1 cellular context compared by ENCODE assay signal in the genomic region with DNA sequence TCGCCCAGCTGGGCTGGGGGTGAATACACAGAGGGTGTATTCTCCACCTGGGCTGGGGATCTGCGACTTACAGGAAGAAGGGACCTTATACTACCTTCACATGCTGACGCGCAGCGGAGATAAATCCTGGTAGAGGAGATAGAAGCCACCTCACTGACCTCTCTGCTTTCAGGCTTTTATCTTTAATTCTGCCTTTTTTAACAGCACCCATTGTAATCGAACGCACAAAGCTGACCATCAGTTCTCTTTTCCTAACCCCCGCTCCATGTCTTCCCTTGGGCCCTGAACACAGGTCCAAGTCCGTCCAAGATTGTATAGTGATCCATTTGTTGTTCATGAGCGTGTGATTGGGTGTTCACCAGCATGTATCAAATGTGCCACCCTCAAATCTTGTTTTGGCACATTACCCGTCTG.
TF ChIP-seq lines count a peak whose summit lies in the region.

No MANE protein-coding gene starts in this region.

TF ChIP-seq in SK-N-SH, 30 proteins besides CTCF, POLR2A, EP300 and RAD21 (continued from another document):
- TF ChIP-seq, protein P1, sequence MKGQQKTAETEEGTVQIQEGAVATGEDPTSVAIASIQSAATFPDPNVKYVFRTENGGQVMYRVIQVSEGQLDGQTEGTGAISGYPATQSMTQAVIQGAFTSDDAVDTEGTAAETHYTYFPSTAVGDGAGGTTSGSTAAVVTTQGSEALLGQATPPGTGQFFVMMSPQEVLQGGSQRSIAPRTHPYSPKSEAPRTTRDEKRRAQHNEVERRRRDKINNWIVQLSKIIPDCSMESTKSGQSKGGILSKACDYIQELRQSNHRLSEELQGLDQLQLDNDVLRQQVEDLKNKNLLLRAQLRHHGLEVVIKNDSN (IDR thresholded peaks at IDR 0.05; ENCODE audit: borderline replicate concordance, low read depth), result no peak
- no peak for TF ChIP-seq GABPA (IDR thresholded peaks at IDR 0.05; ENCODE audit: low read depth)
- TF ChIP-seq MEF2A (IDR thresholded peaks at IDR 0.05; ENCODE audit: borderline replicate concordance, low read depth), result no peak
- no peak for TF ChIP-seq JUND (IDR thresholded peaks at IDR 0.05)
